Comparison of ENCODE assay signal across 23 cellular contexts in the genomic region with DNA sequence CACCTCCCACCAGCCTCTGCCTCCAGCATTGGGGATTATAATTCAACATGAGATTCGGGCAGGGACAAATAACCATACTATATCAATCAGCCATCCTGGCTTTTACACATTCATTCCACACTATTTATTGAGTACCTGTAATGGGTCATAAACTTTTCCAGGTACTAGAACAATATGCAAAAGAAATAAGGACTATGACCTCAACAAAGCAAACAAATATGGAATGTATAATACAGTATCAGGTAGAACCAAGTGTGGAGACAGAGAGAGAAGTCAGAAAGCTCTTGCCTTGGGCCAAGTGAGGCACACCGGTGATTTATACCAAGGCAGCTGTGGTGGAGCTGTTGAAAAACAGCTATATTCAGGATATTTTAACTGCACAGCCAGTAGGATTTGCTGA.
"Had no signal": no experiment of that assay in that cellular context is flagged by ENCODE, and none has a peak within 500 bp of the region (broad histone marks: within the 10 kb centered on the region; RNA-seq: fewer than 3 reads in every experiment).

No MANE protein-coding gene starts in this region.

- H3K4me1 ChIP-seq: esophagus squamous epithelium, parathyroid adenoma, right atrium auricular region had no signal

- H3K27ac ChIP-seq: esophagus squamous epithelium, heart right ventricle, neural progenitor cell, parathyroid adenoma, right atrium auricular region, thoracic aorta, vagina had no signal

- H3K79me2 ChIP-seq: parathyroid adenoma had no signal

- H3K9ac ChIP-seq: neural progenitor cell, parathyroid adenoma had no signal

- H3K9me3 ChIP-seq: esophagus squamous epithelium, heart right ventricle, right atrium auricular region, thoracic aorta, vagina had no signal

- H3K4me3 ChIP-seq: esophagus squamous epithelium, heart right ventricle, lung, neural progenitor cell, right atrium auricular region, thoracic aorta, vagina had no signal

- DNase-seq: cortex of kidney; effector memory CD8-positive, alpha-beta T cell; erythroblast; esophagus squamous epithelium; foreskin melanocyte; glutamatergic neuron; heart right ventricle; hypothalamus; immature natural killer cell; islet precursor cell; kidney glomerular epithelial cell; left ventricle myocardium superior; mesenchymal stem cell; naive thymus-derived CD4-positive, alpha-beta T cell; stimulated activated naive B cell treated with anti-CD40 and anti-IgM and Interleukin-4, amounts not matched to agents 10 μg/mL and 1 μg/mL and 100 μg/mL, for 72 hours; trophoblast cell had no signal

- H2AFZ ChIP-seq: neural progenitor cell, parathyroid adenoma had no signal

- H3K36me3 ChIP-seq: esophagus squamous epithelium, heart right ventricle, neural progenitor cell, right atrium auricular region, thoracic aorta, vagina had no signal

- H3K4me2 ChIP-seq: neural progenitor cell had no signal

- ATAC-seq: effector memory CD8-positive, alpha-beta T cell; heart right ventricle; left ventricle myocardium superior; naive thymus-derived CD4-positive, alpha-beta T cell; sciatic nerve; stimulated activated naive B cell treated with anti-CD40 and anti-IgM and Interleukin-4, amounts not matched to agents 10 μg/mL and 1 μg/mL and 100 μg/mL, for 72 hours had no signal

- H3K27me3 ChIP-seq: esophagus squamous epithelium, heart right ventricle, neural progenitor cell, right atrium auricular region, vagina had no signal
